1 cellular context compared by ENCODE assay signal in the genomic region with DNA sequence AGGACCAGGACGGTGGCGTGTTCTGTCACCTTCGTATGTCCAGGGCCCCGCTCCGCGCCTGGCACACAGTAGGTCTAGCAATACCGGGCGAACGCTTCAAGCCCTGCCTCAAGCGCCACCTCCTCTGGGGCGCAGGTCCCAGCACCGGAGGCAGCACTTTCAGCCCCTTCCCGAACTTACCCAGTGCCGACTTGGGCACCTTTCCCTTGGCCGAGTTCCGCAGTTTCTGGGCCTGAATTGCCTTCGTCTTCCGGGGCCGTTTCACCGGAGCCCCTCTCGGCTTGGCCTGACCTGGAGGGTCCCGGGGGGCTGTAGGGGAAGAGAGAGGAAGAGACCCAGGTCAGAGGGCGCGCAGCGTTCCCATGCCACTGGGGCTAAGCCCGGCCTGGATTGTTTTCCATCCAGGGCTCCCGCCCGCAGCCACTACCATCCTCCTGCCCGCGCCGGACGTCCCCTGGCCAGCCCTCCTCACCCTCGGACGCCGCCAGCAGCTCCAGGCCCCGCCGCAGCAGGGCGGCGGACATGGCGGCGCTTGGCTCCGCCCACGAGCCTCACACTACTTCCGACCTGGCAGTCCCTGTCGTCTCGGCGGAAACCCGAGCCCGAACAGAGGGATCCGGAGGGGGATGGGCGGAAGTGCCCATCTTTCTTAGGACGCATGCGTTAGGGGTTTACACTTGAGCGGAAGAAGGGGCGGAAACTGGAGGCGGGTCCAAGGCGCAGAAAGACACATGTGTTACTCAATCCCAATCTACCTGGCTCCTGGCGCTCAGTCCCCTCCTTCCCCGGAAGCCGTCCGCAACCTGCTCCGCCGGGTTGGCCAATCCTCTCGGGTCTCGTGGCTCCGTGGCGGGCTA.
TF ChIP-seq lines count a peak whose summit lies in the region.

Gene RPS19BP1, minus strand, starts transcription at position 534 of the 857 bp plus-strand sequence. Its CDS starts 10 bp downstream, at position 524.

TF ChIP-seq in HEK293, 187 proteins besides CTCF, POLR2A, EP300 and RAD21 (continued from another document):
- TF ChIP-seq ZNF18 (tag by site-specific recombination; IDR thresholded peaks at IDR 0.05) (no peak; the same call in 1 of the 2 replicates), KLF1 (tag by site-specific recombination; IDR thresholded peaks at IDR 0.05) (no peak), ZFHX2 (tag by site-specific recombination; conservative IDR thresholded peaks at IDR 0.05) (peak; percentile 58), ZSCAN4 (tag by site-specific recombination; IDR thresholded peaks at IDR 0.05) (no peak), ZNF2 (tag by site-specific recombination; IDR thresholded peaks at IDR 0.05) (0 out of 2 replicates have a peak, but pooled peaks have one; percentile 31), OSR2 (tag by site-specific recombination; IDR thresholded peaks at IDR 0.05) (peak; percentile 79), ZNF394 (tag by site-specific recombination; IDR thresholded peaks at IDR 0.05; ENCODE audit: borderline replicate concordance) (peak; percentile 43; the same call in 1 of the 2 replicates), YY2 (tag by site-specific recombination; IDR thresholded peaks at IDR 0.05) (peak; percentile 78; the same call in 1 of the 2 replicates), ZBTB8A (tag by site-specific recombination; IDR thresholded peaks at IDR 0.05) (peak; percentile 51; the same call in 1 of the 2 replicates), SCRT1 (tag by site-specific recombination; IDR thresholded peaks at IDR 0.05; ENCODE audit: borderline replicate concordance) (no peak), ZNF561 (tag by site-specific recombination; IDR thresholded peaks at IDR 0.05; ENCODE audit: borderline replicate concordance) (peak; percentile 48; the same call in 1 of the 2 replicates)
- TF ChIP-seq, protein P1, sequence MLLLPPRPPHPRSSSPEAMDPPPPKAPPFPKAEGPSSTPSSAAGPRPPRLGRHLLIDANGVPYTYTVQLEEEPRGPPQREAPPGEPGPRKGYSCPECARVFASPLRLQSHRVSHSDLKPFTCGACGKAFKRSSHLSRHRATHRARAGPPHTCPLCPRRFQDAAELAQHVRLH (tag by site-specific recombination; IDR thresholded peaks at IDR 0.05) = peak; percentile 49; the same call in 1 of the 2 replicates
- TF ChIP-seq, protein P2, sequence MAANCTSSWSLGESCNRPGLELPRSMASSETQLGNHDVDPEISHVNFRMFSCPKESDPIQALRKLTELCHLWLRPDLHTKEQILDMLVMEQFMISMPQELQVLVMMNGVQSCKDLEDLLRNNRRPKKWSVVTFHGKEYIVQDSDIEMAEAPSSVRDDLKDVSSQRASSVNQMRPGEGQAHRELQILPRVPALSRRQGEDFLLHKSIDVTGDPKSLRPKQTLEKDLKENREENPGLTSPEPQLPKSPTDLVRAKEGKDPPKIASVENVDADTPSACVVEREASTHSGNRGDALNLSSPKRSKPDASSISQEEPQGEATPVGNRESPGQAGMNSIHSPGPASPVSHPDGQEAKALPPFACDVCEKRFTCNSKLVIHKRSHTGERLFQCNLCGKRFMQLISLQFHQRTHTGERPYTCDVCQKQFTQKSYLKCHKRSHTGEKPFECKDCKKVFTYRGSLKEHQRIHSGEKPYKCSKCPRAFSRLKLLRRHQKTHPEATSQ (tag by site-specific recombination; IDR thresholded peaks at IDR 0.05) = no peak
